ENCODE assay signal across 12 cellular contexts in genomic region chr3:192515661-192516040, GRCh38.
A peak's percentile ranks its signal among the peaks of the same experiment; 100 is the strongest.
DNase-seq lines count a peak whose midpoint lies in the region; ATAC-seq and TF ChIP-seq lines count a peak whose summit lies in the region.
"Had no signal": no experiment of that assay in that cellular context is flagged by ENCODE, and none has a peak within 500 bp of the region (broad histone marks: within the 10 kb centered on the region; RNA-seq: fewer than 3 reads in every experiment).

No MANE protein-coding gene starts in this region.

- H3K27ac ChIP-seq in breast epithelium, result no peak overlapping the region
- no peak overlapping the region for H3K27ac ChIP-seq in testis
- H3K27ac ChIP-seq: coronary artery, HL-60 had no signal

- no peaks in the 10 kb centered on the region for H3K4me1 ChIP-seq in breast epithelium
- H3K4me1 ChIP-seq in testis, result no peaks in the 10 kb centered on the region

- H3K27ac Mint-ChIP-seq in MCF 10A (ENCODE audit: low read depth, unreplicated experiment) (no peak overlapping the region), memory B cell (no peak overlapping the region)
- H3K27ac Mint-ChIP-seq: activated naive CD4-positive, alpha-beta T cell treated with anti-CD3 and anti-CD28 coated beads, Interleukin-2, amount 10 ng/mL, durations not matched to agents 7 days and 5 days had no signal

- POLR2A ChIA-PET in MCF 10A (lab: Yijun Ruan, JAX), result interaction anchor here (0.7 kb wide), 1 partner anchor 66 kb away, joined by 3 read pairs; no protein-coding TSS in a partner anchor

- H3K9me3 Mint-ChIP-seq in MCF 10A (ENCODE audit: unreplicated experiment) (no peaks in the 10 kb centered on the region), memory B cell (no peaks in the 10 kb centered on the region)
- H3K9me3 Mint-ChIP-seq: activated naive CD4-positive, alpha-beta T cell treated with anti-CD3 and anti-CD28 coated beads, Interleukin-2, amount 10 ng/mL, durations not matched to agents 7 days and 5 days had no signal

- H3K4me3 Mint-ChIP-seq in MCF 10A (ENCODE audit: unreplicated experiment) (no peak overlapping the region), memory B cell (peak overlapping the region; percentile 75)
- H3K4me3 Mint-ChIP-seq: activated naive CD4-positive, alpha-beta T cell treated with anti-CD3 and anti-CD28 coated beads, Interleukin-2, amount 10 ng/mL, durations not matched to agents 7 days and 5 days had no signal

- ATAC-seq in memory B cell (ENCODE audit: low read depth), result no peak
- no peak for ATAC-seq in GM18909 (IDR thresholded peaks at IDR 0.05; ENCODE audit: poor library complexity, unreplicated experiment)

- no peaks in the 10 kb centered on the region for H3K36me3 Mint-ChIP-seq in MCF 10A (ENCODE audit: insufficient read depth, unreplicated experiment)
- no peaks in the 10 kb centered on the region for H3K36me3 Mint-ChIP-seq in memory B cell

- no peak for DNase-seq in breast epithelium (ENCODE audit: low spot score in 2 of 2)
- DNase-seq in MCF 10A (ENCODE audit: unreplicated experiment), result no peak
- peak; percentile 42 for DNase-seq in ecto neural progenitor cell (ENCODE audit: low spot score)
- no peak for DNase-seq in memory B cell (ENCODE audit: low spot score in 2 of 2)
- no peak for DNase-seq in testis
- DNase-seq in HCEC 1CT, result no peak
- no peak for DNase-seq in GM20000 (ENCODE audit: low spot score)
- DNase-seq: activated CD4-positive, alpha-beta T cell treated with anti-CD3 and anti-CD28 coated beads, Interleukin-2, amount 50 U/mL, for 48 hours; activated naive CD4-positive, alpha-beta T cell treated with anti-CD3 and anti-CD28 coated beads, Interleukin-2, amount 10 ng/mL, durations not matched to agents 7 days and 5 days had no signal

- no peak for TF ChIP-seq CTCF in breast epithelium (IDR thresholded peaks at IDR 0.05)
- TF ChIP-seq CTCF in MCF 10A (IDR thresholded peaks at IDR 0.05; ENCODE audit: unreplicated experiment), result no peak
- no peak for TF ChIP-seq CTCF in testis (IDR thresholded peaks at IDR 0.05)
- no peak for TF ChIP-seq CTCF in GM20000 (IDR thresholded peaks at IDR 0.05; ENCODE audit: extremely low read depth, missing control alignments)

- H3K4me3 ChIP-seq in breast epithelium (peak overlapping the region in 2 of 3 donors; percentile 56 to 71), testis (peak overlapping the region; percentile 57 to 68)

- whole genome bisulfite sequencing in testis, 2 donors, result 6 to 8% methylated on average over 10 of the region's 10 CpGs

- intact Hi-C loops in breast epithelium (cut with DNase I; ENCODE audit: low total_unique reads) (no loop called here), MCF 10A (cut with micrococcal nuclease) (no loop called here), testis (cut with DNase I; ENCODE audit: low total_unique reads) (no loop called here)

- H3K27me3 Mint-ChIP-seq in MCF 10A (ENCODE audit: insufficient read depth, unreplicated experiment), result peaks cover 67% of the 10 kb centered on the region
- H3K27me3 Mint-ChIP-seq in memory B cell, result peaks cover 19% of the 10 kb centered on the region

- H3K27me3 ChIP-seq in breast epithelium, result peaks cover 0 to 20% of the 10 kb centered on the region in 2 donors
- no peaks in the 10 kb centered on the region for H3K27me3 ChIP-seq in testis

- no peaks in the 10 kb centered on the region for H3K9me3 ChIP-seq in breast epithelium
- no peaks in the 10 kb centered on the region for H3K9me3 ChIP-seq in testis

- H3K36me3 ChIP-seq in breast epithelium (no peaks in the 10 kb centered on the region), testis (ENCODE audit: low read depth, missing control alignments) (no peaks in the 10 kb centered on the region)

- CTCF ChIA-PET in MCF 10A (lab: Yijun Ruan, JAX), result no interaction called here

- no peak for TF ChIP-seq POLR2A in breast epithelium (IDR thresholded peaks at IDR 0.05)
- TF ChIP-seq POLR2A in testis (IDR thresholded peaks at IDR 0.05), result no peak

- H3K4me1 Mint-ChIP-seq in MCF 10A (ENCODE audit: insufficient read depth, unreplicated experiment) (no peaks in the 10 kb centered on the region), memory B cell (peaks cover 4% of the 10 kb centered on the region)

- no TSS peak for BruUV-seq in MCF 10A (replicated peaks; lab: Mats Ljungman, UMichigan)
